ENCODE assay signal across 1 cellular context in genomic region chr7:83130623-83131545, GRCh38.
TF ChIP-seq lines count a peak whose summit lies in the region.

No MANE protein-coding gene starts in this region.

TF ChIP-seq in WTC11, 78 proteins besides CTCF, POLR2A, EP300 and RAD21 (continued from another document):
- no peak for TF ChIP-seq TP53 (CRISPR knock-in tag; IDR thresholded peaks at IDR 0.05)
- TF ChIP-seq, protein P1, sequence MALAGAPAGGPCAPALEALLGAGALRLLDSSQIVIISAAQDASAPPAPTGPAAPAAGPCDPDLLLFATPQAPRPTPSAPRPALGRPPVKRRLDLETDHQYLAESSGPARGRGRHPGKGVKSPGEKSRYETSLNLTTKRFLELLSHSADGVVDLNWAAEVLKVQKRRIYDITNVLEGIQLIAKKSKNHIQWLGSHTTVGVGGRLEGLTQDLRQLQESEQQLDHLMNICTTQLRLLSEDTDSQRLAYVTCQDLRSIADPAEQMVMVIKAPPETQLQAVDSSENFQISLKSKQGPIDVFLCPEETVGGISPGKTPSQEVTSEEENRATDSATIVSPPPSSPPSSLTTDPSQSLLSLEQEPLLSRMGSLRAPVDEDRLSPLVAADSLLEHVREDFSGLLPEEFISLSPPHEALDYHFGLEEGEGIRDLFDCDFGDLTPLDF (CRISPR knock-in tag; IDR thresholded peaks at IDR 0.05) = no peak
- TF ChIP-seq, protein P2, sequence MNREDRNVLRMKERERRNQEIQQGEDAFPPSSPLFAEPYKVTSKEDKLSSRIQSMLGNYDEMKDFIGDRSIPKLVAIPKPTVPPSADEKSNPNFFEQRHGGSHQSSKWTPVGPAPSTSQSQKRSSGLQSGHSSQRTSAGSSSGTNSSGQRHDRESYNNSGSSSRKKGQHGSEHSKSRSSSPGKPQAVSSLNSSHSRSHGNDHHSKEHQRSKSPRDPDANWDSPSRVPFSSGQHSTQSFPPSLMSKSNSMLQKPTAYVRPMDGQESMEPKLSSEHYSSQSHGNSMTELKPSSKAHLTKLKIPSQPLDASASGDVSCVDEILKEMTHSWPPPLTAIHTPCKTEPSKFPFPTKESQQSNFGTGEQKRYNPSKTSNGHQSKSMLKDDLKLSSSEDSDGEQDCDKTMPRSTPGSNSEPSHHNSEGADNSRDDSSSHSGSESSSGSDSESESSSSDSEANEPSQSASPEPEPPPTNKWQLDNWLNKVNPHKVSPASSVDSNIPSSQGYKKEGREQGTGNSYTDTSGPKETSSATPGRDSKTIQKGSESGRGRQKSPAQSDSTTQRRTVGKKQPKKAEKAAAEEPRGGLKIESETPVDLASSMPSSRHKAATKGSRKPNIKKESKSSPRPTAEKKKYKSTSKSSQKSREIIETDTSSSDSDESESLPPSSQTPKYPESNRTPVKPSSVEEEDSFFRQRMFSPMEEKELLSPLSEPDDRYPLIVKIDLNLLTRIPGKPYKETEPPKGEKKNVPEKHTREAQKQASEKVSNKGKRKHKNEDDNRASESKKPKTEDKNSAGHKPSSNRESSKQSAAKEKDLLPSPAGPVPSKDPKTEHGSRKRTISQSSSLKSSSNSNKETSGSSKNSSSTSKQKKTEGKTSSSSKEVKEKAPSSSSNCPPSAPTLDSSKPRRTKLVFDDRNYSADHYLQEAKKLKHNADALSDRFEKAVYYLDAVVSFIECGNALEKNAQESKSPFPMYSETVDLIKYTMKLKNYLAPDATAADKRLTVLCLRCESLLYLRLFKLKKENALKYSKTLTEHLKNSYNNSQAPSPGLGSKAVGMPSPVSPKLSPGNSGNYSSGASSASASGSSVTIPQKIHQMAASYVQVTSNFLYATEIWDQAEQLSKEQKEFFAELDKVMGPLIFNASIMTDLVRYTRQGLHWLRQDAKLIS (CRISPR knock-in tag; IDR thresholded peaks at IDR 0.05; ENCODE audit: borderline replicate concordance) = no peak
- no peak for TF ChIP-seq OVOL2 (CRISPR knock-in tag; IDR thresholded peaks at IDR 0.05; ENCODE audit: borderline replicate concordance)
- TF ChIP-seq RELA (CRISPR knock-in tag; IDR thresholded peaks at IDR 0.05; ENCODE audit: borderline replicate concordance) = no peak
- no peak for TF ChIP-seq GTF2I (CRISPR knock-in tag; conservative IDR thresholded peaks at IDR 0.05)
TF ChIP-seq in WTC11: peak in this region for 0.
